Comparison of ENCODE assay signal across 1 cellular context in the genomic region with DNA sequence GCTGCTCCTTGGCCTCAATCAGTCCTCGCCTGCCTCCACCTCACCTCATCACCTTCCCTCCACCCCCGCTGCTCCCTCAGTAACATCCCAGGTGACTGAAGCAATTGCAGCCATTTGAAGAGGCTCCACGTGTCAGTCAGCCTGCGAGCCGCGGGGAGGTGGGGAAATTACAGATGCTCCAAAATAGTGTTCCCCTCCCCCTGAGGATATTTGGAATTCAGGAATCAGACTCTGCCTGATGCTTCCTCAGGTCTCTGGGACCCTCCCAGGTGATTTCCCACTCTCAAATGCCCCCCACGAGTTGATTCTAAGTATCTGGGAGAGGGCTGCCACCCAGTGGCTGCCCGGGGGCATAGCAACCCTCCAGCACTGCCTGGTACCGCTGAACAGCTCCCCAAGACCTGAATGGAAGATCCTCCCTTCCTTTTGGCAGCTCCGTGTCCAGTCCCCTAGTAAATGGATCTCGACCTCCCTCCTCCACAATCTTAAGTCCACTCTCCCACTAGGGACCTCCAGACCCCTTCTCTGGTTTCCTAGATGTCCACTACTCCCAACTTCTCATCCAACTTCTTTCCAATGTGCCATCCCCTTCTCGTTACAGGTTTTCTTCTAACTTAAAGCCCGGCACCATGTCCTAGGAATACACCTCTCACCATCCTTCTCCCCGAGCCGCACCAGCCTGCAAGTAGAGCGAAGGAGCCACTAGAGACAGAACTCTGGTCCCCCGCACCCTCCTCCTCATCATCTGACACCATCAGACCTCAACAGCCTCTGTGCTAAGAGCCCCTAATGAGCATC.
TF ChIP-seq lines count a peak whose summit lies in the region.

No MANE protein-coding gene starts in this region.

TF ChIP-seq in K562, 482 proteins besides CTCF, POLR2A, EP300 and RAD21 (continued from another document and continues in another):
- TF ChIP-seq, protein P1, sequence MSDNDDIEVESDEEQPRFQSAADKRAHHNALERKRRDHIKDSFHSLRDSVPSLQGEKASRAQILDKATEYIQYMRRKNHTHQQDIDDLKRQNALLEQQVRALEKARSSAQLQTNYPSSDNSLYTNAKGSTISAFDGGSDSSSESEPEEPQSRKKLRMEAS (CRISPR knock-in tag; IDR thresholded peaks at IDR 0.05), result peak; percentile 72
- TF ChIP-seq MTF1 (CRISPR knock-in tag; IDR thresholded peaks at IDR 0.05; ENCODE audit: borderline replicate concordance) (no peak), PHB (CRISPR knock-in tag; IDR thresholded peaks at IDR 0.05) (no peak), ZNF785 (CRISPR knock-in tag; IDR thresholded peaks at IDR 0.05) (no peak), SMARCE1 (IDR thresholded peaks at IDR 0.05) (peak; percentile 35; the same call in 1 of the 2 replicates), MTA3 (IDR thresholded peaks at IDR 0.05; ENCODE audit: borderline replicate concordance) (peak; percentile 47; the same call in 1 of the 2 replicates), SLC30A9 (CRISPR knock-in tag; IDR thresholded peaks at IDR 0.05) (no peak), RFX1 (IDR thresholded peaks at IDR 0.05) (no peak), TSC22D4 (tag; IDR thresholded peaks at IDR 0.05) (no peak), ZNF668 (CRISPR knock-in tag; IDR thresholded peaks at IDR 0.05) (no peak), L3MBTL2 (IDR thresholded peaks at IDR 0.05) (peak; percentile 95), XRCC5 (IDR thresholded peaks at IDR 0.05; ENCODE audit: low read depth, low read length) (no peak), MLLT1 (IDR thresholded peaks at IDR 0.05) (no peak), POLR3A (IDR thresholded peaks at IDR 0.05; ENCODE audit: borderline replicate concordance, extremely low read depth, insufficient read depth, insufficient read length) (no peak), MIER1 (IDR thresholded peaks at IDR 0.05; ENCODE audit: low read depth) (no peak), FUS (optimal IDR thresholded peaks at IDR 0.05; ENCODE audit: low read depth, low read length) (no peak), CCNT2 (IDR thresholded peaks at IDR 0.05; ENCODE audit: borderline replicate concordance, extremely low read depth, insufficient read length, low read depth, low read length) (no peak), RAD51 (IDR thresholded peaks at IDR 0.05; ENCODE audit: borderline replicate concordance, low read depth) (0 out of 2 replicates have a peak, but pooled peaks have one; percentile 27), ETS1 (conservative IDR thresholded peaks at IDR 0.05; ENCODE audit: control insufficient read depth, low read depth, low read length) (no peak; the same call in 1 of the 2 replicates), GTF2F1 (IDR thresholded peaks at IDR 0.05; ENCODE audit: low read depth, low read length) (no peak), MYC (IDR thresholded peaks at IDR 0.05; ENCODE audit: low read depth, low read length) (peak; percentile 76), MYC (CRISPR knock-in tag; IDR thresholded peaks at IDR 0.05; ENCODE audit: borderline replicate concordance, low read depth) (peak; percentile 16; the same call in 1 of the 2 replicates), NR2F6 (CRISPR knock-in tag; IDR thresholded peaks at IDR 0.05) (no peak), ATF4 (CRISPR knock-in tag; IDR thresholded peaks at IDR 0.05) (no peak), NCOR1 (IDR thresholded peaks at IDR 0.05) (no peak), POU5F1 (IDR thresholded peaks at IDR 0.05; ENCODE audit: borderline replicate concordance, low read depth, low read length, partially characterized antibody) (peak; percentile 2), SAP30 (IDR thresholded peaks at IDR 0.05; ENCODE audit: borderline replicate concordance, insufficient read depth, low read depth, low read length, poor library complexity, severe bottlenecking) (no peak), C11orf30 (IDR thresholded peaks at IDR 0.05; ENCODE audit: low read depth) (no peak), ZNF23 (CRISPR knock-in tag; IDR thresholded peaks at IDR 0.05) (no peak), EZH2 (IDR thresholded peaks at IDR 0.05; ENCODE audit: borderline replicate concordance, low read depth, low read length) (no peak), MCM5 (IDR thresholded peaks at IDR 0.05; ENCODE audit: low read depth) (no peak), ZSCAN32 (CRISPR knock-in tag; IDR thresholded peaks at IDR 0.05) (no peak), NCOA6 (IDR thresholded peaks at IDR 0.05) (no peak), CTBP1 (IDR thresholded peaks at IDR 0.05; ENCODE audit: borderline replicate concordance) (peak; percentile 53; the same call in 1 of the 2 replicates)
- TF ChIP-seq, protein P2, sequence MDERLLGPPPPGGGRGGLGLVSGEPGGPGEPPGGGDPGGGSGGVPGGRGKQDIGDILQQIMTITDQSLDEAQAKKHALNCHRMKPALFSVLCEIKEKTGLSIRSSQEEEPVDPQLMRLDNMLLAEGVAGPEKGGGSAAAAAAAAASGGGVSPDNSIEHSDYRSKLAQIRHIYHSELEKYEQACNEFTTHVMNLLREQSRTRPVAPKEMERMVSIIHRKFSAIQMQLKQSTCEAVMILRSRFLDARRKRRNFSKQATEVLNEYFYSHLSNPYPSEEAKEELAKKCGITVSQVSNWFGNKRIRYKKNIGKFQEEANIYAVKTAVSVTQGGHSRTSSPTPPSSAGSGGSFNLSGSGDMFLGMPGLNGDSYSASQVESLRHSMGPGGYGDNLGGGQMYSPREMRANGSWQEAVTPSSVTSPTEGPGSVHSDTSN (CRISPR knock-in tag; IDR thresholded peaks at IDR 0.05; ENCODE audit: low read depth), result no peak
- TF ChIP-seq, protein P2 (tag; conservative IDR thresholded peaks at IDR 0.05; ENCODE audit: low read depth), result no peak; the same call in 1 of the 2 replicates
- TF ChIP-seq, protein P3, sequence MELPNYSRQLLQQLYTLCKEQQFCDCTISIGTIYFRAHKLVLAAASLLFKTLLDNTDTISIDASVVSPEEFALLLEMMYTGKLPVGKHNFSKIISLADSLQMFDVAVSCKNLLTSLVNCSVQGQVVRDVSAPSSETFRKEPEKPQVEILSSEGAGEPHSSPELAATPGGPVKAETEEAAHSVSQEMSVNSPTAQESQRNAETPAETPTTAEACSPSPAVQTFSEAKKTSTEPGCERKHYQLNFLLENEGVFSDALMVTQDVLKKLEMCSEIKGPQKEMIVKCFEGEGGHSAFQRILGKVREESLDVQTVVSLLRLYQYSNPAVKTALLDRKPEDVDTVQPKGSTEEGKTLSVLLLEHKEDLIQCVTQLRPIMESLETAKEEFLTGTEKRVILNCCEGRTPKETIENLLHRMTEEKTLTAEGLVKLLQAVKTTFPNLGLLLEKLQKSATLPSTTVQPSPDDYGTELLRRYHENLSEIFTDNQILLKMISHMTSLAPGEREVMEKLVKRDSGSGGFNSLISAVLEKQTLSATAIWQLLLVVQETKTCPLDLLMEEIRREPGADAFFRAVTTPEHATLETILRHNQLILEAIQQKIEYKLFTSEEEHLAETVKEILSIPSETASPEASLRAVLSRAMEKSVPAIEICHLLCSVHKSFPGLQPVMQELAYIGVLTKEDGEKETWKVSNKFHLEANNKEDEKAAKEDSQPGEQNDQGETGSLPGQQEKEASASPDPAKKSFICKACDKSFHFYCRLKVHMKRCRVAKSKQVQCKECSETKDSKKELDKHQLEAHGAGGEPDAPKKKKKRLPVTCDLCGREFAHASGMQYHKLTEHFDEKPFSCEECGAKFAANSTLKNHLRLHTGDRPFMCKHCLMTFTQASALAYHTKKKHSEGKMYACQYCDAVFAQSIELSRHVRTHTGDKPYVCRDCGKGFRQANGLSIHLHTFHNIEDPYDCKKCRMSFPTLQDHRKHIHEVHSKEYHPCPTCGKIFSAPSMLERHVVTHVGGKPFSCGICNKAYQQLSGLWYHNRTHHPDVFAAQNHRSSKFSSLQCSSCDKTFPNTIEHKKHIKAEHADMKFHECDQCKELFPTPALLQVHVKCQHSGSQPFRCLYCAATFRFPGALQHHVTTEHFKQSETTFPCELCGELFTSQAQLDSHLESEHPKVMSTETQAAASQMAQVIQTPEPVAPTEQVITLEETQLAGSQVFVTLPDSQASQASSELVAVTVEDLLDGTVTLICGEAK (IDR thresholded peaks at IDR 0.05), result no peak
- TF ChIP-seq, protein P3 (CRISPR knock-in tag; IDR thresholded peaks at IDR 0.05), result no peak
- TF ChIP-seq, protein P4, sequence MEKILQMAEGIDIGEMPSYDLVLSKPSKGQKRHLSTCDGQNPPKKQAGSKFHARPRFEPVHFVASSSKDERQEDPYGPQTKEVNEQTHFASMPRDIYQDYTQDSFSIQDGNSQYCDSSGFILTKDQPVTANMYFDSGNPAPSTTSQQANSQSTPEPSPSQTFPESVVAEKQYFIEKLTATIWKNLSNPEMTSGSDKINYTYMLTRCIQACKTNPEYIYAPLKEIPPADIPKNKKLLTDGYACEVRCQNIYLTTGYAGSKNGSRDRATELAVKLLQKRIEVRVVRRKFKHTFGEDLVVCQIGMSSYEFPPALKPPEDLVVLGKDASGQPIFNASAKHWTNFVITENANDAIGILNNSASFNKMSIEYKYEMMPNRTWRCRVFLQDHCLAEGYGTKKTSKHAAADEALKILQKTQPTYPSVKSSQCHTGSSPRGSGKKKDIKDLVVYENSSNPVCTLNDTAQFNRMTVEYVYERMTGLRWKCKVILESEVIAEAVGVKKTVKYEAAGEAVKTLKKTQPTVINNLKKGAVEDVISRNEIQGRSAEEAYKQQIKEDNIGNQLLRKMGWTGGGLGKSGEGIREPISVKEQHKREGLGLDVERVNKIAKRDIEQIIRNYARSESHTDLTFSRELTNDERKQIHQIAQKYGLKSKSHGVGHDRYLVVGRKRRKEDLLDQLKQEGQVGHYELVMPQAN (IDR thresholded peaks at IDR 0.05; ENCODE audit: borderline replicate concordance), result peak; percentile 49; the same call in 1 of the 2 replicates
- TF ChIP-seq, protein P5, sequence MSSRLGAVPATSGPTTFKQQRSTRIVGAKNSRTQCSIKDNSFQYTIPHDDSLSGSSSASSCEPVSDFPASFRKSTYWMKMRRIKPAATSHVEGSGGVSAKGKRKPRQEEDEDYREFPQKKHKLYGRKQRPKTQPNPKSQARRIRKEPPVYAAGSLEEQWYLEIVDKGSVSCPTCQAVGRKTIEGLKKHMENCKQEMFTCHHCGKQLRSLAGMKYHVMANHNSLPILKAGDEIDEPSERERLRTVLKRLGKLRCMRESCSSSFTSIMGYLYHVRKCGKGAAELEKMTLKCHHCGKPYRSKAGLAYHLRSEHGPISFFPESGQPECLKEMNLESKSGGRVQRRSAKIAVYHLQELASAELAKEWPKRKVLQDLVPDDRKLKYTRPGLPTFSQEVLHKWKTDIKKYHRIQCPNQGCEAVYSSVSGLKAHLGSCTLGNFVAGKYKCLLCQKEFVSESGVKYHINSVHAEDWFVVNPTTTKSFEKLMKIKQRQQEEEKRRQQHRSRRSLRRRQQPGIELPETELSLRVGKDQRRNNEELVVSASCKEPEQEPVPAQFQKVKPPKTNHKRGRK (tag; IDR thresholded peaks at IDR 0.05), result no peak
